1 cellular context compared by ENCODE assay signal in the genomic region with DNA sequence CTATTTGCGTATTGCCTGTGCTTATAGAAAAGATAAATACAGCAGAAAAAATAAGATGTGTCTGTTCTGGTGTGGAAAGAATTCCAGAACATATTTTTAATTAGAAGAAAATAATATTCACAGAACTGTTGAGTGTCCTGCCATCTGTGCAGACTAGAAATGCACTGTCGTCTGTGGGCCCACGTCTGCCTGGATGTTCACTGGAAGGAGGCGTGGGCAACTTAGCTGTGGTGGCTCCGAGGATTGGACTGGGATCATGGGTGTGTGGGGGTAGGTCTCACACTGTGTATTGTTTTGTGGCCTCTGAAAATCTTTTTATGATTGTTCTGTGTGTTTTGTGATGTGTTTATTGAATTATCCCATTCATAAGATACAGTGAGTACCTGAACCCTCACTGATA.
TF ChIP-seq lines count a peak whose summit lies in the region.

No MANE protein-coding gene starts in this region.

TF ChIP-seq in H1, 55 proteins besides CTCF, POLR2A, EP300 and RAD21:
- no peak for TF ChIP-seq JUND (IDR thresholded peaks at IDR 0.05; ENCODE audit: low read length)
- TF ChIP-seq CBX8 (IDR thresholded peaks at IDR 0.05; ENCODE audit: borderline replicate concordance, low read depth, low read length), result no peak
- TF ChIP-seq TBP (IDR thresholded peaks at IDR 0.05; ENCODE audit: low read depth, low read length), result no peak
- no peak for TF ChIP-seq BACH1 (IDR thresholded peaks at IDR 0.05; ENCODE audit: low read length)
- no peak for TF ChIP-seq SP2 (IDR thresholded peaks at IDR 0.05; ENCODE audit: low read length)
